ENCODE assay signal across 7 cellular contexts in genomic region chr4:41215969-41216293, GRCh38. TPM values are rescaled to one million over a fixed set of nuclear protein-coding genes. Genes with fewer than 3 reads are reported as not detected.
DNase-seq lines count a peak whose midpoint lies in the region; ATAC-seq and TF ChIP-seq lines count a peak whose summit lies in the region.

No MANE protein-coding gene starts in this region.

- peak overlapping the region; percentile 66 for H3K4me3 ChIP-seq in HEK293 (ENCODE audit: low read depth, low read length)
- peak overlapping the region; percentile 82 for H3K4me3 ChIP-seq in iPS-18a (ENCODE audit: low read length)
- H3K4me3 ChIP-seq in stomach: peak overlapping the region; percentile 50 to 58 (median 54)

- H3K36me3 ChIP-seq in HEK293 (ENCODE audit: control insufficient read depth in 2 of 2, insufficient read depth in 1 of 2, low read length in 2 of 2) (no peaks in the 10 kb centered on the region), iPS-18a (ENCODE audit: control insufficient read depth, low read depth, low read length) (no peaks in the 10 kb centered on the region), stomach (no peaks in the 10 kb centered on the region)

- ATAC-seq in activated CD8-positive, alpha-beta T cell treated with anti-CD3 and anti-CD28 coated beads for 36 hours: no peak

- H3K27me3 ChIP-seq in iPS-18a (ENCODE audit: control insufficient read depth, insufficient read depth, low read length): peaks cover 28% of the 10 kb centered on the region
- peaks cover 0 to 13% (median 0%) of the 10 kb centered on the region in 3 donors for H3K27me3 ChIP-seq in stomach

- CTCF ChIA-PET in HEK293 (lab: Yijun Ruan, JAX): interaction anchor here (0.6 to 2.0 kb wide), 9 partner anchors 11 to 292 kb away, joined by 3 to 9 read pairs (median 6); no protein-coding TSS in a partner anchor
- CTCF ChIA-PET in activated CD8-positive, alpha-beta T cell treated with anti-CD3 and anti-CD28 coated beads for 36 hours (lab: Charles Lee): interaction anchor here (1.0 to 1.5 kb wide), 3 partner anchors 204 to 291 kb away, joined by 3 to 8 read pairs (median 4); no protein-coding TSS in a partner anchor

- H3K27ac Mint-ChIP-seq in activated CD8-positive, alpha-beta T cell treated with anti-CD3 and anti-CD28 coated beads for 36 hours: peak overlapping the region; percentile 72

- TF ChIP-seq CTCF in HEK293 (tag by site-specific recombination; IDR thresholded peaks at IDR 0.05): no peak
- no peak for TF ChIP-seq CTCF in activated CD8-positive, alpha-beta T cell treated with anti-CD3 and anti-CD28 coated beads for 36 hours (IDR thresholded peaks at IDR 0.05)
- TF ChIP-seq CTCF in stomach (IDR thresholded peaks at IDR 0.05): no peak

- POLR2A ChIA-PET in HEK293 (lab: Yijun Ruan, JAX): interaction anchor here (1.2 to 2.4 kb wide), 3 partner anchors 11 to 72 kb away, joined by 3 to 25 read pairs (median 5); partner anchors contain the start of gene UCHL1
- POLR2A ChIA-PET in activated CD8-positive, alpha-beta T cell treated with anti-CD3 and anti-CD28 coated beads for 36 hours (lab: Charles Lee): interaction anchor here (1.6 kb wide), 1 partner anchor 291 kb away, joined by 3 read pairs; no protein-coding TSS in a partner anchor

- H3K27me3 Mint-ChIP-seq in activated CD8-positive, alpha-beta T cell treated with anti-CD3 and anti-CD28 coated beads for 36 hours: peaks cover 52% of the 10 kb centered on the region

- no peak for TF ChIP-seq POLR2A in stomach (IDR thresholded peaks at IDR 0.05)

- H3K9me3 ChIP-seq in HEK293 (ENCODE audit: control insufficient read depth, insufficient read depth, low read depth, low read length) (no peaks in the 10 kb centered on the region), iPS-18a (ENCODE audit: control insufficient read depth, low read depth, low read length) (no peaks in the 10 kb centered on the region), stomach (no peaks in the 10 kb centered on the region)

- H3K4me1 Mint-ChIP-seq in activated CD8-positive, alpha-beta T cell treated with anti-CD3 and anti-CD28 coated beads for 36 hours (ENCODE audit: low read depth): peaks cover 17% of the 10 kb centered on the region

- peak overlapping the region; percentile 96 for H3K9ac ChIP-seq in iPS-18a (ENCODE audit: low read length)

- 11 to 33% (median 19%) methylated on average over 5 to 8 of the region's 8 CpGs for WGBS in stomach, 5 donors

- H3K27ac ChIP-seq in HEK293 (ENCODE audit: extremely low read depth, low read depth, low read length) (peak overlapping the region; percentile 60; the same call in 1 of the 2 replicates), iPS-18a (ENCODE audit: low read length) (peak overlapping the region; percentile 79), stomach (peak overlapping the region; percentile 84 to 97 (median 90))

- no peaks in the 10 kb centered on the region for H3K36me3 Mint-ChIP-seq in activated CD8-positive, alpha-beta T cell treated with anti-CD3 and anti-CD28 coated beads for 36 hours (ENCODE audit: low read depth)

- H3K4me3 Mint-ChIP-seq in activated CD8-positive, alpha-beta T cell treated with anti-CD3 and anti-CD28 coated beads for 36 hours: peak overlapping the region; percentile 70

- H3K9me3 Mint-ChIP-seq in activated CD8-positive, alpha-beta T cell treated with anti-CD3 and anti-CD28 coated beads for 36 hours: no peaks in the 10 kb centered on the region

- intact Hi-C loops in activated CD8-positive, alpha-beta T cell treated with anti-CD3 and anti-CD28 coated beads for 36 hours (cut with micrococcal nuclease): no loop called here
- intact Hi-C loops in stomach (cut with DNase I; ENCODE audit: low total_unique reads): no loop called here

- TF ChIP-seq EP300 in stomach (IDR thresholded peaks at IDR 0.05): no peak

- no peak for DNase-seq in activated CD8-positive, alpha-beta T cell treated with anti-CD3 and anti-CD28 coated beads for 36 hours
- no peak for DNase-seq in stomach
- no peak for DNase-seq in DMS53 (lab: John Stamatoyannopoulos, UW)
- no peak for DNase-seq in cortex of kidney (lab: John Stamatoyannopoulos, UW)
- no peak for DNase-seq in NCI-H345 (lab: John Stamatoyannopoulos, UW)

- H3K4me1 ChIP-seq in HEK293 (ENCODE audit: control insufficient read depth, insufficient read depth, low read length) (no peaks in the 10 kb centered on the region), iPS-18a (ENCODE audit: control insufficient read depth, low read depth, low read length) (peaks cover 29% of the 10 kb centered on the region), stomach (peaks cover 20 to 51% (median 37%) of the 10 kb centered on the region in 4 donors)

TF ChIP-seq in HEK293, 187 proteins besides CTCF, POLR2A, EP300 and RAD21:
- TF ChIP-seq GLIS1 (tag by site-specific recombination; IDR thresholded peaks at IDR 0.05): peak; percentile 31; the same call in 1 of the 2 replicates
- TF ChIP-seq GLIS2 (tag by site-specific recombination; IDR thresholded peaks at IDR 0.05): peak; percentile 63; the same call in 1 of the 2 replicates
- no peak for TF ChIP-seq KLF8 (tag by site-specific recombination; IDR thresholded peaks at IDR 0.05)

RNA-seq across cellular contexts. Expression of gene APBB2, which starts 1.6 kb away (rescaled TPM):
- 1 to 10 TPM in 1 of 2 experiments, under 1 TPM in 1; 0.89 to 2.3 TPM for total RNA-seq in activated CD8-positive, alpha-beta T cell treated with anti-CD3 and anti-CD28 coated beads for 36 hours
- 10 to 100 TPM in 4 of 5 donors, 1 to 10 TPM in 1; 9.0 to 55.4 (median 41.1) TPM for total RNA-seq in stomach
- polyA plus RNA-seq in stomach: 1 to 10 TPM; 4.7 to 9.2 (median 7.9) TPM

RNA-seq across cellular contexts. Expression of gene UCHL1, which starts 40.8 kb away (rescaled TPM):
- total RNA-seq in activated CD8-positive, alpha-beta T cell treated with anti-CD3 and anti-CD28 coated beads for 36 hours: 1 to 10 TPM; 2.5 to 3.0 TPM
- 10 to 100 TPM in 4 of 5 donors, 1 to 10 TPM in 1; 6.4 to 43.4 (median 17.5) TPM for total RNA-seq in stomach
- 10 to 100 TPM in 2 of 3 donors, 1 to 10 TPM in 1; 4.6 to 23.2 (median 19.9) TPM for polyA plus RNA-seq in stomach
